ENCODE assay signal across 1 cellular context in genomic region chr1:150963535-150964489, GRCh38.
A peak's percentile ranks its signal among the peaks of the same experiment; 100 is the strongest.
TF ChIP-seq lines count a peak whose summit lies in the region.

No MANE protein-coding gene starts in this region.

TF ChIP-seq in K562, 482 proteins besides CTCF, POLR2A, EP300 and RAD21:
- TF ChIP-seq ARID1B (IDR thresholded peaks at IDR 0.05) (no peak), POLR2AphosphoS5 (IDR thresholded peaks at IDR 0.05; ENCODE audit: control insufficient read depth, insufficient read depth, low read depth, low read length) (peak; percentile 23; the same call in 1 of the 2 replicates), COPS2 (conservative IDR thresholded peaks at IDR 0.05) (no peak)
TF ChIP-seq in K562: peak in this region for 1.
